In genomic region chrX:10157545-10157944, GRCh38 we compare ENCODE assay signal across 10 cellular contexts. TPM values are rescaled to one million over a fixed set of nuclear protein-coding genes. Genes with fewer than 3 reads are reported as not detected.
DNase-seq lines count a peak whose midpoint lies in the region; ATAC-seq, FAIRE-seq and TF ChIP-seq lines count a peak whose summit lies in the region.
"Had no signal": no experiment of that assay in that cellular context is flagged by ENCODE, and none has a peak within 500 bp of the region (broad histone marks: within the 10 kb centered on the region; RNA-seq: fewer than 3 reads in every experiment).

No MANE protein-coding gene starts in this region.

- H3K4me1 Mint-ChIP-seq in osteocyte (ENCODE audit: unreplicated experiment) = peaks cover 26% of the 10 kb centered on the region

- H3K9me3 Mint-ChIP-seq in osteocyte (ENCODE audit: unreplicated experiment) = peaks cover 4% of the 10 kb centered on the region

- peak overlapping the region; percentile 97 for H2AFZ ChIP-seq in PC-3 (ENCODE audit: low read length)

- peak overlapping the region; percentile 65 for H3K9ac ChIP-seq in PC-3 (ENCODE audit: low read length)

- H3K4me3 ChIP-seq in PC-3 (ENCODE audit: low read length) = peak overlapping the region; percentile 76
- H3K4me3 ChIP-seq in A673 (ENCODE audit: low read depth, low read length, poor library complexity, severe bottlenecking) = no peak overlapping the region
- H3K4me3 ChIP-seq: colonic mucosa had no signal

- no peaks in the 10 kb centered on the region for H3K9me2 ChIP-seq in PC-3 (replicated peaks; ENCODE audit: low read length)

- no peak for TF ChIP-seq CTCF in PC-3 (conservative IDR thresholded peaks at IDR 0.05; ENCODE audit: low read depth, low read length)
- no peak for TF ChIP-seq CTCF in osteocyte (IDR thresholded peaks at IDR 0.05)
- no peak for TF ChIP-seq CTCF in A673 (conservative IDR thresholded peaks at IDR 0.05; ENCODE audit: low read depth, low read length)

- TF ChIP-seq POLR2A in erythroblast (IDR thresholded peaks at IDR 0.05; ENCODE audit: low read length) = no peak

- no TSS peak for BruUV-seq in PC-3 (replicated peaks; lab: Mats Ljungman, UMichigan)
- BruUV-seq in A673 (replicated peaks; lab: Mats Ljungman, UMichigan) = no TSS peak

- H3F3A ChIP-seq in PC-3 (ENCODE audit: low read length, unreplicated experiment) = no peaks in the 10 kb centered on the region

- H3K9me3 ChIP-seq in PC-3 (ENCODE audit: low read length) (no peaks in the 10 kb centered on the region), A673 (ENCODE audit: low read depth, low read length, poor library complexity, severe bottlenecking) (no peaks in the 10 kb centered on the region)
- H3K9me3 ChIP-seq: colonic mucosa had no signal

- intact Hi-C loops in PC-3 (cut with micrococcal nuclease) = no loop called here
- intact Hi-C loops in A673 (cut with micrococcal nuclease; ENCODE audit: unreplicated experiment) = no loop called here

- CTCF ChIA-PET in PC-3 (lab: Charles Lee) = no interaction called here
- CTCF ChIA-PET in A673 (lab: Charles Lee) = no interaction called here

- H3K4me3 Mint-ChIP-seq in osteocyte (ENCODE audit: unreplicated experiment) = peak overlapping the region; percentile 62

- ATAC-seq in PC-3 = peak; percentile 41

- H3K27me3 Mint-ChIP-seq in osteocyte (ENCODE audit: unreplicated experiment) = no peaks in the 10 kb centered on the region

- no peak for FAIRE-seq in urothelium cell line (lab: Jason Lieb, UNC)

- no peaks in the 10 kb centered on the region for H4K20me1 ChIP-seq in PC-3 (ENCODE audit: low read length)

- H3K27ac ChIP-seq in PC-3 (ENCODE audit: low read length) (peak overlapping the region; percentile 69), A673 (ENCODE audit: low read depth, low read length, poor library complexity, severe bottlenecking) (no peak overlapping the region)
- H3K27ac ChIP-seq: colonic mucosa, RWPE1 had no signal

- H3K27ac Mint-ChIP-seq in osteocyte (ENCODE audit: unreplicated experiment) = peak overlapping the region; percentile 82

- DNase-seq in ELR (ENCODE audit: low read depth) (peak; percentile 42), PC-3 (peak; percentile 66), erythroblast (lab: John Stamatoyannopoulos, UW) (peak; percentile 22 to 56), osteocyte (ENCODE audit: extremely low spot score, unreplicated experiment) (no peak), NCI-H446 (lab: John Stamatoyannopoulos, UW) (no peak), A673 (ENCODE audit: low spot score) (no peak), cerebellum (ENCODE audit: low spot score) (no peak), urothelium cell line (ENCODE audit: low spot score) (no peak)
- DNase-seq: colonic mucosa had no signal

- H3K79me2 ChIP-seq in PC-3 (ENCODE audit: low read length) = peaks cover 5% of the 10 kb centered on the region; the same call in 1 of the 2 replicates

- POLR2A ChIA-PET in PC-3 (lab: Charles Lee; ENCODE audit: unreplicated experiment) = no interaction called here
- POLR2A ChIA-PET in A673 (lab: Charles Lee; ENCODE audit: low non-redundant PET) = no interaction called here

- H3K36me3 Mint-ChIP-seq in osteocyte (ENCODE audit: unreplicated experiment) = no peaks in the 10 kb centered on the region

- no peaks in the 10 kb centered on the region for H3K36me3 ChIP-seq in PC-3 (ENCODE audit: low read depth, low read length)
- no peaks in the 10 kb centered on the region for H3K36me3 ChIP-seq in A673 (ENCODE audit: insufficient read depth, low read length, poor library complexity, severe bottlenecking)
- H3K36me3 ChIP-seq: colonic mucosa had no signal

- H3K4me1 ChIP-seq in PC-3 (ENCODE audit: insufficient read depth, low read length) (peaks cover 7% of the 10 kb centered on the region; the same call in 1 of the 2 replicates), A673 (ENCODE audit: insufficient read depth, low read length, poor library complexity, severe bottlenecking) (peaks cover 14% of the 10 kb centered on the region)
- H3K4me1 ChIP-seq: colonic mucosa had no signal

- peak overlapping the region; percentile 95 for H3K4me2 ChIP-seq in PC-3 (ENCODE audit: low read length)

- H3K27me3 ChIP-seq in PC-3 (ENCODE audit: low read length) = no peaks in the 10 kb centered on the region
- peaks cover 4% of the 10 kb centered on the region for H3K27me3 ChIP-seq in A673 (replicated peaks; ENCODE audit: insufficient read depth, low read depth, low read length, poor library complexity)

RNA-seq across cellular contexts. Expression of gene CLCN4, which starts 0.8 kb away (rescaled TPM):
- total RNA-seq in PC-3 (2014; rRNA removed) = 13.7 and 16.3 TPM in 2 replicates
- total RNA-seq in osteocyte = 2.3 and 3.7 TPM in 2 replicates
- total RNA-seq in A673 (2021) = 1.7 and 1.8 TPM in 2 replicates
- total RNA-seq in cerebellum = 44.0 TPM

Comparison
In these comparisons a context has a peak if more than half of its experiments do, and no peak if none do; other contexts are left out.
1. DNase-seq: peak in ELR (single experiment), PC-3 (single experiment) and erythroblast (2 of 2); none in osteocyte (single experiment), NCI-H446 (0 of 2), A673 (single experiment), cerebellum (single experiment) and urothelium cell line (single experiment).